14 cellular contexts compared by ENCODE assay signal in the genomic region with DNA sequence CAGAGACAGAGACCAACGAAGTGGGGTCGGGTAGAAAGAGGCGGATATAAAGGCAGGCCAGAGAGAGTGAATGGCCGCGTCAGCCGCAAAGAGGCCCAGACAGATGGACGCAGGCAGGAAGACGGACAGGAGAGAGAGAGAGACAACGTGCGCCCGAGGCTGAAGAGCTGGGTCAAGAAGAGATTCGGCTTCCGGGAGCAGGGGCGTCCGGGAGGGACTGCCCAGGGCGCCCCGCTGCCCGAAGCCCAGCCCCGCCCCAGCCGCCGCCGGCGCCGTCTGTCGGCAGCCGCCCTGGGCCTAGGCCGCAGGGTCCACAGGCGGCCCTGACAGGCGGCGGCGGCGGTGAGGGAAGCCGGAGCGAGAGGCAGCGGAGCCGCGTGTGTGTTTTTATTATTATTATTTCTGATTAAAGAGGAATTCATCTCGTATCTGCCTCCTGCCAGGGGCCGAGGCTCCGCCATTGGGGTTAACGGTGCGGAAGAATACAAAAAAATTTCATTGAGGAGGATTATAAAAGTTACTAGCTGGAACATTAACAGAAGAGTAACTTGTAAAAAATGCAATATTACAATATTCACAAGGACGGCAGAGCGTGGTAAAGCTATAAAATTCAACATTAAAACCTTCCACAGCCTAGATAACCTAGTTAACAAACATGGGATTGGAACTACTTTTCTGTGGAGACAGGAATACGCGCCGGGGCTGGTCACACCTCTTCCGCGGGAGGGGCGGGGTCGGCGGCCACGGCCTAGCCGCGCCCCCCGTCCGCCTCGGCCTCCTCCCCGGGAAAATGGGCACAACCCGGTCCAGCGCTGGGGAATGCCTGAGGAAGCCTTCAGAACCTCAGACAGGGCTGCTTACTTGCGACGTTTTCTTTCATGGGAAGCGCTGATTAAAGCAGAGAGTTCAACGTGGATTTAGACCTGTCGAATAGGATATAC. TPM values are rescaled to one million over a fixed set of nuclear protein-coding genes. Genes with fewer than 3 reads are reported as not detected.
A peak's percentile ranks its signal among the peaks of the same experiment; 100 is the strongest.
DNase-seq lines count a peak whose midpoint lies in the region; ATAC-seq, FAIRE-seq and TF ChIP-seq lines count a peak whose summit lies in the region.
"Had no signal": no experiment of that assay in that cellular context is flagged by ENCODE, and none has a peak within 500 bp of the region (broad histone marks: within the 10 kb centered on the region; RNA-seq: fewer than 3 reads in every experiment).

No MANE protein-coding gene starts in this region.

- CTCF ChIA-PET in GM10248 (lab: Yijun Ruan, JAX), result interaction anchor here (1.0 to 1.4 kb wide), 2 partner anchors 9 to 27 kb away, joined by 3 to 4 read pairs; no protein-coding TSS in a partner anchor

- ATAC-seq in right cardiac atrium (peak in 1 of 2 donors; percentile 65), HG02870 (IDR thresholded peaks at IDR 0.05; ENCODE audit: unreplicated experiment) (no peak)
- ATAC-seq: Panc1 had no signal

- peaks cover 4% of the 10 kb centered on the region for H3K27me3 ChIP-seq in right cardiac atrium (ENCODE audit: control insufficient read depth, insufficient read depth)

- intact Hi-C loops in CD14-positive monocyte (cut with micrococcal nuclease) (no loop called here), right cardiac atrium (cut with DNase I) (no loop called here)

- peaks cover 5% of the 10 kb centered on the region for H3K4me1 Mint-ChIP-seq in CD14-positive monocyte
- H3K4me1 Mint-ChIP-seq in neural crest cell, result peaks cover 18% of the 10 kb centered on the region

- H3K4me3 Mint-ChIP-seq in CD14-positive monocyte (peak overlapping the region; percentile 51 to 83), neural crest cell (peak overlapping the region; percentile 48)

- H3K36me3 Mint-ChIP-seq in CD14-positive monocyte (peaks cover 2 to 8% of the 10 kb centered on the region in 2 donors), neural crest cell (ENCODE audit: low read depth) (peaks cover 3% of the 10 kb centered on the region)

- H3K27me3 Mint-ChIP-seq in CD14-positive monocyte (ENCODE audit: low read depth in 3 of 3) (peaks cover 89 to 98% (median 95%) of the 10 kb centered on the region in 3 donors), neural crest cell (ENCODE audit: low read depth) (peaks cover 99% of the 10 kb centered on the region)

- H3K9me3 ChIP-seq in right cardiac atrium (ENCODE audit: control insufficient read depth, low read length), result no peaks in the 10 kb centered on the region

- H3K27ac Mint-ChIP-seq in CD14-positive monocyte (no peak overlapping the region), neural crest cell (ENCODE audit: unreplicated experiment) (no peak overlapping the region)

- 6% methylated on average over 66 of the region's 66 CpGs for WGBS in right cardiac atrium

- H3K4me3 ChIP-seq in right cardiac atrium (ENCODE audit: low read length), result peak overlapping the region; percentile 38
- H3K4me3 ChIP-seq: BLaER1 treated with 17β-estradiol and CSF1 and Interleukin-3, amounts not matched to agents 10 nM and 100 nM had no signal

- TF ChIP-seq CTCF in CD14-positive monocyte (IDR thresholded peaks at IDR 0.05) (no peak), neural crest cell (conservative IDR thresholded peaks at IDR 0.05) (no peak), GM10248 (IDR thresholded peaks at IDR 0.05; ENCODE audit: control extremely low read depth, extremely low read depth, low read depth, missing control alignments) (no peak)

- H3K9me3 Mint-ChIP-seq in CD14-positive monocyte (peaks cover 0 to 20% (median 10%) of the 10 kb centered on the region in 7 donors), neural crest cell (no peaks in the 10 kb centered on the region)

- no peaks in the 10 kb centered on the region for H3K4me1 ChIP-seq in right cardiac atrium (ENCODE audit: control insufficient read depth, insufficient read depth, low read length)
- H3K4me1 ChIP-seq: BLaER1 treated with 17β-estradiol and CSF1 and Interleukin-3, amounts not matched to agents 10 nM and 100 nM had no signal

- POLR2A ChIA-PET in GM10248 (lab: Yijun Ruan, JAX), result no interaction called here

- DNase-seq in CD14-positive monocyte (ENCODE audit: low spot score) (no peak), HuH-7.5 (ENCODE audit: low spot score) (peak; percentile 78), right cardiac atrium (peak in 2 of 3 donors; percentile 38 to 47), neural crest cell (ENCODE audit: low read depth, low spot score) (no peak), NCI-H2029 treated with DMSO at 0.1 percent for 48 hours (lab: John Stamatoyannopoulos, UW) (no peak), GM10248 (ENCODE audit: extremely low spot score) (no peak), urothelium cell line (ENCODE audit: low spot score) (no peak)
- DNase-seq: NCI-H2107 had no signal

- no peak for FAIRE-seq in urothelium cell line (lab: Jason Lieb, UNC)
- FAIRE-seq: endometrium had no signal

- no peak overlapping the region for H3K27ac ChIP-seq in right cardiac atrium (ENCODE audit: low read length)
- H3K27ac ChIP-seq: BLaER1 treated with 17β-estradiol and CSF1 and Interleukin-3, amounts not matched to agents 10 nM and 100 nM had no signal

RNA-seq across cellular contexts. Expression of gene PAX2, which starts 29.7 kb away (rescaled TPM):
- polyA plus RNA-seq in CD14-positive monocyte, result not detected
- not detected for total RNA-seq in right cardiac atrium
- polyA plus RNA-seq in right cardiac atrium, result not detected
- total RNA-seq in neural crest cell, result 1.0 and 1.5 TPM in 2 replicates
- total RNA-seq: HT-29, lower leg skin had no signal

Comparison
In these comparisons a context has a peak if more than half of its experiments do, and no peak if none do; other contexts are left out.
1. DNase-seq: peak in HuH-7.5 (single experiment) and right cardiac atrium (2 of 3); none in CD14-positive monocyte (single experiment), neural crest cell (single experiment), NCI-H2029 treated with DMSO at 0.1 percent for 48 hours (single experiment), GM10248 (single experiment) and urothelium cell line (single experiment).